Comparison of ENCODE assay signal across 8 cellular contexts in the genomic region with DNA sequence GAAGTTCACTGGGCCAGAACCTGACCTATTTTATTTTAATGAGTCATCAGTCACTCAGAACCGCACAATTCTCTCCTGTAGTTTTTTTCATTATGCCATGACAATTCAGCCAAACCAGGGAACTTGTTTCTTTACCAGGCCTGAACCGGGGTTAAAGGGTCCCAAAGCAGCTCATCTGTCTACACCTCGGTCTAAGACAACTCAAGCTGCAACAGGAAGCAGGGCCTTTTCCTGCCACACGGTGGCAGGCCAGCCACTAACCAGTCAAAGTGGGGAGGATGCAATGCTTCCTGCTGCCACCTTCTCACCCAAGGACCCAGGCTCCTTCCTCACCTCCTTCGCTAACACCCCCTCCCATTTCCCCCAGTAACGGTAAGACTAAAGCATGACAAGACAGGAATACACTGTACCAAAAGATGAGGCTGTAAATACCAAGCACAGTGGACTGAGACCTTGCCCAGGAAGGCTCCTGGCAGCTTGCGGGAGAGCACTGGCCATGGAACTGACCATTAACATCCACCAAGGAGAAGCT. TPM values are rescaled to one million over a fixed set of nuclear protein-coding genes. Genes with fewer than 3 reads are reported as not detected.
A peak's percentile ranks its signal among the peaks of the same experiment; 100 is the strongest.
DNase-seq lines count a peak whose midpoint lies in the region; ATAC-seq and TF ChIP-seq lines count a peak whose summit lies in the region.

No MANE protein-coding gene starts in this region.

- no peaks in the 10 kb centered on the region for H3K27me3 ChIP-seq in SJCRH30
- peaks cover 0 to 9% (median under 1%) of the 10 kb centered on the region in 7 donors for H3K27me3 ChIP-seq in heart right ventricle
- H3K27me3 ChIP-seq in sigmoid colon: no peaks in the 10 kb centered on the region

- H3K9me3 ChIP-seq in SJCRH30 (replicated peaks) (no peaks in the 10 kb centered on the region), heart right ventricle (no peaks in the 10 kb centered on the region), sigmoid colon (no peaks in the 10 kb centered on the region)

- ATAC-seq in GM18498 (IDR thresholded peaks at IDR 0.05; ENCODE audit: unreplicated experiment) (peak; percentile 75), HG03196 (IDR thresholded peaks at IDR 0.05; ENCODE audit: unreplicated experiment) (peak; percentile 85), heart right ventricle (peak; percentile 72 to 92 (median 88))

- H3K36me3 ChIP-seq in SJCRH30 (no peaks in the 10 kb centered on the region), heart right ventricle (no peaks in the 10 kb centered on the region), sigmoid colon (no peaks in the 10 kb centered on the region)

- no peak for TF ChIP-seq POLR2A in sigmoid colon (IDR thresholded peaks at IDR 0.05)

- WGBS in heart right ventricle, 2 donors: 21 to 27% methylated on average over 7 of the region's 7 CpGs
- 23 to 24% methylated on average over 7 of the region's 7 CpGs for WGBS in sigmoid colon, 2 donors

- DNase-seq in ACHN: peak; percentile 61
- peak; percentile 61 to 75 for DNase-seq in SJCRH30
- peak; percentile 14 to 56 (median 32) for DNase-seq in activated naive CD4-positive, alpha-beta T cell (lab: John Stamatoyannopoulos, UW)
- peak; percentile 62 to 72 for DNase-seq in heart right ventricle
- DNase-seq in sigmoid colon: peak; percentile 73
- DNase-seq in DMS79 treated with DMSO at 0.1 percent for 48 hours (lab: John Stamatoyannopoulos, UW): no peak

- H3K4me3 ChIP-seq in SJCRH30 (no peak overlapping the region), heart right ventricle (no peak overlapping the region), sigmoid colon (no peak overlapping the region)

- intact Hi-C loops in heart right ventricle (cut with DNase I): loop anchor here (1.0 to 10.0 kb wide), 15 partner anchors 49 to 549 kb away; partner anchors contain the start of gene ACKR3 (in 7 of the 10)
- intact Hi-C loops in sigmoid colon (cut with DNase I): loop anchor here (1.0 to 5.0 kb wide), 4 partner anchors 54 to 544 kb away; no protein-coding TSS in a partner anchor

- TF ChIP-seq CTCF in heart right ventricle (IDR thresholded peaks at IDR 0.05) (peak; percentile 74 to 90 (median 89)), sigmoid colon (IDR thresholded peaks at IDR 0.05) (peak; percentile 69 to 87 (median 86))

- H3K4me1 ChIP-seq in SJCRH30: peaks cover 3% of the 10 kb centered on the region
- H3K4me1 ChIP-seq in heart right ventricle: peaks cover 0 to 20% (median 7%) of the 10 kb centered on the region in 9 donors
- H3K4me1 ChIP-seq in sigmoid colon: peaks cover 0 to 22% (median 9%) of the 10 kb centered on the region in 4 donors

- TF ChIP-seq EP300 in sigmoid colon (IDR thresholded peaks at IDR 0.05): no peak

- in situ Hi-C loops in ACHN (cut with HindIII; ENCODE audit: low pct_ligation_motif_present, low pct_unique_long_range_greater_than_20kb, low sequenced_read_pairs): no loop called here

- no peak overlapping the region for H3K27ac ChIP-seq in SJCRH30
- peak overlapping the region in 2 of 10 donors; percentile 3 to 48 for H3K27ac ChIP-seq in heart right ventricle
- H3K27ac ChIP-seq in sigmoid colon: peak overlapping the region in 2 of 4 donors; percentile 8 to 16

RNA-seq across cellular contexts. Expression of gene ACKR3, which starts 56.7 kb away (rescaled TPM):
- 85.2 and 87.5 TPM in 2 replicates for total RNA-seq in SJCRH30 (2014; rRNA removed; shearing (Covaris generic))
- total RNA-seq in heart right ventricle (100 to 1,000 TPM in 1 of 10 donors, 10 to 100 TPM in 9; 17.7 to 102 (median 49.3) TPM), sigmoid colon (10 to 100 TPM; 17.0 to 39.1 (median 21.6) TPM)
- polyA plus RNA-seq in heart right ventricle (10 to 100 TPM; 18.5 to 23.2 TPM), sigmoid colon (10 to 100 TPM in 1 of 3 donors, 1 to 10 TPM in 2; 1.6 to 11.4 (median 9.8) TPM)
